Comparison of ENCODE assay signal across 9 cellular contexts in the genomic region with DNA sequence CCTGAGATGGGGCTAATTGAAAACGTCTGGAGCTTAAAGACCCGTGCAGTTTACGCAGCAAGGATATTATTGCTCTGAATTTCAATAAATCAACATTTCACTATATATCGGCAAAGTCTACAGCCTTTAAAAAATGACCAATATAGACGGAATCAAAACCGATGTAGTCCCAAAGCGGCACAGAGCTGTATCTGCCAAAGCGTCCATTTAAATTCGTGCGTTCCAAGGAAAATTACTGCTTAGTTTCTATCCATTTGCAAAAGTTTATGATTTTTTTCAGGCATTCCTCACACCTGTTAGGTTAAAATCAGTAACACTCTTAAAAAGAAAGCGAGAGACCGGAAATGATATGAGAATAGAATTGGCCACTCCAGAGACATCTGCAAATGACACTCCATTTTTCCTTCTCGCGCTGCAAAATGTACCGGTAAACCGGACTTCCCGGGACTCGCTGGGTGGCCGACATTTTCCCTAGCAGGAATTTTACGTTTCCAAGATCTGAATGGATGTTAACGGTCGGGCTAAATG. TPM values are rescaled to one million over a fixed set of nuclear protein-coding genes. Genes with fewer than 3 reads are reported as not detected.
DNase-seq lines count a peak whose midpoint lies in the region; ATAC-seq and TF ChIP-seq lines count a peak whose summit lies in the region.
"Had no signal": no experiment of that assay in that cellular context is flagged by ENCODE, and none has a peak within 500 bp of the region (broad histone marks: within the 10 kb centered on the region; RNA-seq: fewer than 3 reads in every experiment).

No MANE protein-coding gene starts in this region.

- peak overlapping the region; percentile 98 to 100 (median 99) for H3K4me3 Mint-ChIP-seq in brain

- H3K4me3 ChIP-seq in BLaER1 treated with 17β-estradiol and CSF1 and Interleukin-3, amounts not matched to agents 10 nM and 100 nM = peak overlapping the region; percentile 88 to 99 (median 94)
- H3K4me3 ChIP-seq in MM.1S (ENCODE audit: low read length) (peak overlapping the region; percentile 98), left lung (peak overlapping the region; percentile 87 to 91), thymus (ENCODE audit: low read length) (peak overlapping the region; percentile 68)

- peaks cover 0 to 6% (median 0%) of the 10 kb centered on the region in 5 experiments for H3K9me3 Mint-ChIP-seq in brain

- peaks cover 39 to 42% (median 40%) of the 10 kb centered on the region in 11 experiments for H4K20me1 ChIP-seq in BLaER1 treated with 17β-estradiol and CSF1 and Interleukin-3, amounts not matched to agents 10 nM and 100 nM
- H4K20me1 ChIP-seq in MM.1S (ENCODE audit: insufficient read depth, low read length) = peaks cover 37% of the 10 kb centered on the region

- peaks cover 27 to 35% (median 30%) of the 10 kb centered on the region in 10 experiments for H3K4me1 ChIP-seq in BLaER1 treated with 17β-estradiol and CSF1 and Interleukin-3, amounts not matched to agents 10 nM and 100 nM
- H3K4me1 ChIP-seq in MM.1S (ENCODE audit: low read length) = peaks cover 19% of the 10 kb centered on the region
- peaks cover 20 to 41% of the 10 kb centered on the region in 2 donors for H3K4me1 ChIP-seq in left lung
- peaks cover 18% of the 10 kb centered on the region for H3K4me1 ChIP-seq in thymus (ENCODE audit: control insufficient read depth, insufficient read depth, low read length)

- intact Hi-C loops in left lung (cut with DNase I) = no loop called here

- peak overlapping the region; percentile 80 to 98 (median 92) for H3K4me2 ChIP-seq in BLaER1 treated with 17β-estradiol and CSF1 and Interleukin-3, amounts not matched to agents 10 nM and 100 nM
- peak overlapping the region; percentile 84 for H3K4me2 ChIP-seq in MM.1S (ENCODE audit: low read depth, low read length)

- 7% methylated on average over 22 of the region's 22 CpGs for WGBS in thymus

- H3K4me1 Mint-ChIP-seq in brain = peaks cover 44% of the 10 kb centered on the region

- no peaks in the 10 kb centered on the region for H3K9me2 ChIP-seq in MM.1S (replicated peaks; ENCODE audit: insufficient read depth, low read length)

- DNase-seq in MM.1S (peak; percentile 68), left lung (no peak), C1 segment of cervical spinal cord (lab: John Stamatoyannopoulos, UW) (no peak)
- no peak for DNase-seq in stimulated activated CD4-positive, alpha-beta T cell treated with anti-CD3 and anti-CD28 coated beads, Interleukin-12 subunit alpha, Interleukin-12 subunit beta, amount 100 ng/mL, for 4 hours

- H3K36me3 ChIP-seq in BLaER1 treated with 17β-estradiol and CSF1 and Interleukin-3, amounts not matched to agents 10 nM and 100 nM = peaks cover 36 to 39% (median 38%) of the 10 kb centered on the region in 11 experiments
- H3K36me3 ChIP-seq in MM.1S (replicated peaks; ENCODE audit: insufficient read depth, low read length) = peaks cover 40% of the 10 kb centered on the region
- H3K36me3 ChIP-seq in left lung = peaks cover 9 to 36% of the 10 kb centered on the region in 2 donors
- peaks cover 28% of the 10 kb centered on the region for H3K36me3 ChIP-seq in thymus (ENCODE audit: control insufficient read depth, insufficient read depth)

- H3K27me3 ChIP-seq in BLaER1 treated with 17β-estradiol and CSF1 and Interleukin-3, amounts not matched to agents 10 nM and 100 nM = no peaks in the 10 kb centered on the region
- no peaks in the 10 kb centered on the region for H3K27me3 ChIP-seq in MM.1S (replicated peaks; ENCODE audit: insufficient read depth, low read length)
- no peaks in the 10 kb centered on the region for H3K27me3 ChIP-seq in left lung
- no peaks in the 10 kb centered on the region for H3K27me3 ChIP-seq in thymus (ENCODE audit: control insufficient read depth, insufficient read depth)

- peaks cover 42% of the 10 kb centered on the region for H3K36me3 Mint-ChIP-seq in brain

- H3K27ac Mint-ChIP-seq in brain = peak overlapping the region; percentile 99 to 100 (median 100)

- H3F3A ChIP-seq in MM.1S (ENCODE audit: insufficient read depth, low read length) = peaks cover 54% of the 10 kb centered on the region

- peaks cover 0 to 9% (median 0%) of the 10 kb centered on the region in 11 experiments; a peak in 4 of 22 replicates for H3K9me3 ChIP-seq in BLaER1 treated with 17β-estradiol and CSF1 and Interleukin-3, amounts not matched to agents 10 nM and 100 nM (replicated peaks in 1 of 11)
- H3K9me3 ChIP-seq in MM.1S (replicated peaks; ENCODE audit: insufficient read depth, low read length) (no peaks in the 10 kb centered on the region), left lung (no peaks in the 10 kb centered on the region), thymus (ENCODE audit: control insufficient read depth) (no peaks in the 10 kb centered on the region)

- peak overlapping the region; percentile 94 to 100 (median 99) for H3K9ac ChIP-seq in BLaER1 treated with 17β-estradiol and CSF1 and Interleukin-3, amounts not matched to agents 10 nM and 100 nM
- H3K9ac ChIP-seq in MM.1S (ENCODE audit: low read length) = peak overlapping the region; percentile 96

- H3K79me2 ChIP-seq in MM.1S (ENCODE audit: low read length) = peaks cover 52% of the 10 kb centered on the region

- H3K27ac ChIP-seq in BLaER1 treated with 17β-estradiol and CSF1 and Interleukin-3, amounts not matched to agents 10 nM and 100 nM = peak overlapping the region; percentile 96 to 100 (median 100)
- peak overlapping the region; percentile 89 for H3K27ac ChIP-seq in MM.1S (ENCODE audit: low read length)
- H3K27ac ChIP-seq in left lung = peak overlapping the region; percentile 97 to 98
- H3K27ac ChIP-seq in thymus (ENCODE audit: low read depth) = peak overlapping the region; percentile 92

- TF ChIP-seq CTCF in MM.1S (IDR thresholded peaks at IDR 0.05; ENCODE audit: low read length) = no peak
- no peak for TF ChIP-seq CTCF in brain (conservative IDR thresholded peaks at IDR 0.05)
- TF ChIP-seq CTCF in left lung (IDR thresholded peaks at IDR 0.05) = no peak

- H2AFZ ChIP-seq in MM.1S (ENCODE audit: low read length) = peak overlapping the region; percentile 89

- H3K27me3 Mint-ChIP-seq in brain = peaks cover 20% of the 10 kb centered on the region

- ATAC-seq in GM19463 (IDR thresholded peaks at IDR 0.05; ENCODE audit: unreplicated experiment) (peak; percentile 5), left lung (peak; percentile 6)

RNA-seq across cellular contexts. Expression of gene EIF4A2, which starts 0.8 kb away (rescaled TPM):
- polyA plus RNA-seq in brain (ENCODE audit: insufficient read depth, low read depth, low replicate concordance) = 399 TPM
- total RNA-seq in left lung = 100 to 1,000 TPM; 344 to 435 TPM
- 595 TPM for polyA plus RNA-seq in thymus

RNA-seq across cellular contexts. Expression of gene RFC4, which starts 23.7 kb away (rescaled TPM):
- polyA plus RNA-seq in brain (ENCODE audit: insufficient read depth, low read depth, low replicate concordance) (32.4 TPM), thymus (28.2 TPM)
- total RNA-seq in left lung = 10 to 100 TPM; 12.9 to 21.1 TPM

RNA-seq across cellular contexts. Expression of gene ADIPOQ, which starts 59.9 kb away (rescaled TPM):
- polyA plus RNA-seq in brain (ENCODE audit: insufficient read depth, low read depth, low replicate concordance) (not detected), thymus (0.34 TPM)
- total RNA-seq in left lung = not detected
- total RNA-seq: HT1080 had no signal
